ENCODE assay signal across 1 cellular context in genomic region chr7:56053379-56053778, GRCh38.
TF ChIP-seq lines count a peak whose summit lies in the region.

No MANE protein-coding gene starts in this region.

TF ChIP-seq in WTC11, 78 proteins besides CTCF, POLR2A, EP300 and RAD21:
- TF ChIP-seq EMX1 (CRISPR knock-in tag; IDR thresholded peaks at IDR 0.05) (no peak), TEAD1 (CRISPR knock-in tag; IDR thresholded peaks at IDR 0.05) (no peak), NFATC4 (CRISPR knock-in tag; IDR thresholded peaks at IDR 0.05) (no peak), ZNF671 (CRISPR knock-in tag; IDR thresholded peaks at IDR 0.05) (no peak), ZNF425 (CRISPR knock-in tag; conservative IDR thresholded peaks at IDR 0.05) (no peak), ELF4 (CRISPR knock-in tag; IDR thresholded peaks at IDR 0.05; ENCODE audit: low read depth) (no peak)
- TF ChIP-seq, protein P1, sequence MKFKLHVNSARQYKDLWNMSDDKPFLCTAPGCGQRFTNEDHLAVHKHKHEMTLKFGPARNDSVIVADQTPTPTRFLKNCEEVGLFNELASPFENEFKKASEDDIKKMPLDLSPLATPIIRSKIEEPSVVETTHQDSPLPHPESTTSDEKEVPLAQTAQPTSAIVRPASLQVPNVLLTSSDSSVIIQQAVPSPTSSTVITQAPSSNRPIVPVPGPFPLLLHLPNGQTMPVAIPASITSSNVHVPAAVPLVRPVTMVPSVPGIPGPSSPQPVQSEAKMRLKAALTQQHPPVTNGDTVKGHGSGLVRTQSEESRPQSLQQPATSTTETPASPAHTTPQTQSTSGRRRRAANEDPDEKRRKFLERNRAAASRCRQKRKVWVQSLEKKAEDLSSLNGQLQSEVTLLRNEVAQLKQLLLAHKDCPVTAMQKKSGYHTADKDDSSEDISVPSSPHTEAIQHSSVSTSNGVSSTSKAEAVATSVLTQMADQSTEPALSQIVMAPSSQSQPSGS (CRISPR knock-in tag; IDR thresholded peaks at IDR 0.05; ENCODE audit: borderline replicate concordance, low read depth), result no peak
- TF ChIP-seq, protein P2, sequence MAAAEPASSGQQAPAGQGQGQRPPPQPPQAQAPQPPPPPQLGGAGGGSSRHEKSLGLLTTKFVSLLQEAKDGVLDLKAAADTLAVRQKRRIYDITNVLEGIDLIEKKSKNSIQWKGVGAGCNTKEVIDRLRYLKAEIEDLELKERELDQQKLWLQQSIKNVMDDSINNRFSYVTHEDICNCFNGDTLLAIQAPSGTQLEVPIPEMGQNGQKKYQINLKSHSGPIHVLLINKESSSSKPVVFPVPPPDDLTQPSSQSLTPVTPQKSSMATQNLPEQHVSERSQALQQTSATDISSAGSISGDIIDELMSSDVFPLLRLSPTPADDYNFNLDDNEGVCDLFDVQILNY (CRISPR knock-in tag; IDR thresholded peaks at IDR 0.05), result no peak
TF ChIP-seq in WTC11: peak in this region for 0.
